In genomic region chr10:63377305-63377661, GRCh38 we compare ENCODE assay signal across 1 cellular context.
TF ChIP-seq lines count a peak whose summit lies in the region.

No MANE protein-coding gene starts in this region.

TF ChIP-seq in GM12878, 131 proteins besides CTCF, POLR2A, EP300 and RAD21:
- TF ChIP-seq NBN (IDR thresholded peaks at IDR 0.05) (peak; percentile 24; the same call in 1 of the 2 replicates), ZNF217 (IDR thresholded peaks at IDR 0.05) (peak; percentile 84), DPF2 (IDR thresholded peaks at IDR 0.05) (0 out of 2 replicates have a peak, but pooled peaks have one; percentile 42), NR2F1 (conservative IDR thresholded peaks at IDR 0.05) (peak; percentile 46; the same call in 1 of the 2 replicates), CHD4 (IDR thresholded peaks at IDR 0.05) (0 out of 2 replicates have a peak, but pooled peaks have one; percentile 83)
